Comparison of ENCODE assay signal across 20 cellular contexts in the genomic region with DNA sequence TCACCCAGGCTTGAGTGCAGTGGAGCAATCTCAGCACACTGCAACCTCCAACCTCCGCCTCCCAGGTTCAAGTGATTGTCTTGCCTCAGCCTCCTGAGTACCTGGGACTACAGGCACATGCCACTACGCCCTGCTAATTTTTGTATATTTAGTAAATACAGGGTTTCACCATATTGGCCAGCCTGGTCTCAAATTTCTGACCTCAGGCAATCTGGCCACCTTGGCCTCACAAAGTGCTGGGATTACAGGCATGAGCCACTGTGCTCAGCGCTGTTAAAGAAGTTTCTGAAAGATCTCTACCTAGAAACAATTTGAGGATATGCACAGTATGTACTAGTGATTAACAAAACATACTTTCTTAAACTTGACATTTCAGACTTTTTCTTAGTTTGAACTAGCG.
DNase-seq lines count a peak whose midpoint lies in the region; ATAC-seq and TF ChIP-seq lines count a peak whose summit lies in the region.
"Had no signal": no experiment of that assay in that cellular context is flagged by ENCODE, and none has a peak within 500 bp of the region (broad histone marks: within the 10 kb centered on the region; RNA-seq: fewer than 3 reads in every experiment).

No MANE protein-coding gene starts in this region.

- H3K27ac ChIP-seq in breast epithelium (no peak overlapping the region), endodermal cell (ENCODE audit: low read depth, low read length) (no peak overlapping the region), neuronal stem cell (replicated peaks; ENCODE audit: low read length) (no peak overlapping the region)
- H3K27ac ChIP-seq: 22Rv1, BLaER1, C4-2B had no signal

- no peak overlapping the region for H3K14ac ChIP-seq in neuronal stem cell (ENCODE audit: low read length)

- no peak overlapping the region for H2BK15ac ChIP-seq in neuronal stem cell (ENCODE audit: low read length)

- H3K9me3 ChIP-seq in breast epithelium (no peaks in the 10 kb centered on the region), endodermal cell (ENCODE audit: control insufficient read depth, low read length) (no peaks in the 10 kb centered on the region), neuronal stem cell (replicated peaks in 1 of 2; ENCODE audit: control insufficient read depth in 2 of 2, insufficient read depth in 1 of 2, low read depth in 1 of 2, low read length in 2 of 2) (no peaks in the 10 kb centered on the region)
- H3K9me3 ChIP-seq: BLaER1 had no signal

- H2AK5ac ChIP-seq in neuronal stem cell (ENCODE audit: low read depth, low read length): no peak overlapping the region

- WGBS in endodermal cell (ENCODE audit: insufficient coverage in 1 of 2, insufficient read length in 1 of 2), 2 experiments: 92 to 100% methylated on average over 1 to 4 of the region's 4 CpGs
- no CpG with 5 or more reads among the region's 4 CpGs for WGBS in neuronal stem cell (ENCODE audit: extremely low coverage in 2 of 2, insufficient read length in 2 of 2, insufficient replicate concordance in 1 of 2), 2 donors

- TF ChIP-seq CTCF in MCF 10A (IDR thresholded peaks at IDR 0.05; ENCODE audit: unreplicated experiment) (no peak), breast epithelium (IDR thresholded peaks at IDR 0.05) (no peak), endodermal cell (conservative IDR thresholded peaks at IDR 0.05) (no peak)

- no peak overlapping the region for H2AFZ ChIP-seq in neuronal stem cell (ENCODE audit: low read length)

- H3K4me3 Mint-ChIP-seq in MCF 10A (ENCODE audit: unreplicated experiment) (no peak overlapping the region), endodermal cell (no peak overlapping the region)
- H3K4me3 Mint-ChIP-seq in activated T-helper 2 cell treated with anti-CD3 and anti-CD28 coated beads, Interferon-gamma antibody, Interleukin-2, Interleukin-4, amounts not matched to agents 10 μg/mL and 5 μg/mL and 100 μg/mL, durations not matched to agents 14 hours and 24 hours and 36 hours (ENCODE audit: low read depth): no peak overlapping the region
- H3K4me3 Mint-ChIP-seq: B cell; CD4-positive, CD25-positive, alpha-beta regulatory T cell; CD8-positive, alpha-beta T cell; GM23338; H9 had no signal

- H2BK12ac ChIP-seq in neuronal stem cell (ENCODE audit: low read length): no peak overlapping the region

- no peak overlapping the region for H3K9ac ChIP-seq in endodermal cell (ENCODE audit: extremely low read depth, low read length, poor library complexity, severe bottlenecking)
- no peak overlapping the region for H3K9ac ChIP-seq in neuronal stem cell (ENCODE audit: low read depth, low read length, poor library complexity)
- H3K9ac ChIP-seq: BLaER1 had no signal

- CTCF ChIA-PET in MCF 10A (lab: Yijun Ruan, JAX): interaction anchor here (0.6 to 0.8 kb wide), 2 partner anchors 49 to 1126 kb away, joined by 4 read pairs; no protein-coding TSS in a partner anchor

- no peak overlapping the region for H4K8ac ChIP-seq in neuronal stem cell (ENCODE audit: low read depth, low read length)

- H3K79me1 ChIP-seq in neuronal stem cell (ENCODE audit: low read depth, low read length): no peaks in the 10 kb centered on the region

- H3K4me1 ChIP-seq in breast epithelium (peaks cover 0 to 5% of the 10 kb centered on the region in 2 donors), endodermal cell (ENCODE audit: control insufficient read depth, insufficient read depth, low read length) (peaks cover 9% of the 10 kb centered on the region), neuronal stem cell (ENCODE audit: control insufficient read depth in 2 of 2, insufficient read depth in 1 of 2, low read depth in 1 of 2, low read length in 2 of 2) (peaks cover 5 to 16% of the 10 kb centered on the region in 2 donors)
- H3K4me1 ChIP-seq: BLaER1 had no signal

- DNase-seq in MCF 10A (ENCODE audit: unreplicated experiment) (peak; percentile 21), breast epithelium (ENCODE audit: low spot score in 2 of 2) (no peak), endodermal cell (no peak), neuronal stem cell (ENCODE audit: low spot score) (no peak), dermis blood vessel endothelial cell (no peak)
- no peak for DNase-seq in activated T-helper 2 cell treated with anti-CD3 and anti-CD28 coated beads, Interferon-gamma antibody, Interleukin-2, Interleukin-4, amounts not matched to agents 10 μg/mL and 5 μg/mL and 100 μg/mL, durations not matched to agents 14 hours and 24 hours and 36 hours (ENCODE audit: low spot score)
- DNase-seq: CD4-positive, CD25-positive, alpha-beta regulatory T cell; CD8-positive, alpha-beta T cell; DMS 273 treated with DMSO at 0.1 percent for 48 hours; DMS79; EL; GF-D8; H9 had no signal

- intact Hi-C loops in MCF 10A (cut with micrococcal nuclease) (no loop called here), breast epithelium (cut with DNase I; ENCODE audit: low total_unique reads) (no loop called here)
- intact Hi-C loops in activated T-helper 2 cell treated with anti-CD3 and anti-CD28 coated beads, Interferon-gamma antibody, Interleukin-2, Interleukin-4, amounts not matched to agents 10 μg/mL and 5 μg/mL and 100 μg/mL, durations not matched to agents 14 hours and 24 hours and 36 hours (cut with micrococcal nuclease): no loop called here

- H3K27me3 ChIP-seq in breast epithelium (no peaks in the 10 kb centered on the region), endodermal cell (ENCODE audit: control insufficient read depth, insufficient read depth, low read length, poor library complexity, severe bottlenecking) (no peaks in the 10 kb centered on the region), neuronal stem cell (ENCODE audit: control insufficient read depth in 3 of 3, insufficient read depth in 3 of 3, low read depth in 1 of 3, low read length in 3 of 3) (no peaks in the 10 kb centered on the region)
- H3K27me3 ChIP-seq: BLaER1 had no signal

- no peak overlapping the region for H3K23ac ChIP-seq in neuronal stem cell (ENCODE audit: low read depth, low read length, poor library complexity)

- no peak overlapping the region for H2BK5ac ChIP-seq in neuronal stem cell (ENCODE audit: low read length)

- H3K4me1 Mint-ChIP-seq in MCF 10A (ENCODE audit: insufficient read depth, unreplicated experiment): peaks cover 50% of the 10 kb centered on the region
- peaks cover 32% of the 10 kb centered on the region for H3K4me1 Mint-ChIP-seq in endodermal cell
- H3K4me1 Mint-ChIP-seq in activated T-helper 2 cell treated with anti-CD3 and anti-CD28 coated beads, Interferon-gamma antibody, Interleukin-2, Interleukin-4, amounts not matched to agents 10 μg/mL and 5 μg/mL and 100 μg/mL, durations not matched to agents 14 hours and 24 hours and 36 hours (ENCODE audit: low read depth): no peaks in the 10 kb centered on the region
- H3K4me1 Mint-ChIP-seq: B cell; CD4-positive, CD25-positive, alpha-beta regulatory T cell had no signal

- H3K27ac Mint-ChIP-seq in MCF 10A (ENCODE audit: low read depth, unreplicated experiment) (peak overlapping the region; percentile 29), endodermal cell (peak overlapping the region; percentile 40)
- H3K27ac Mint-ChIP-seq in activated T-helper 2 cell treated with anti-CD3 and anti-CD28 coated beads, Interferon-gamma antibody, Interleukin-2, Interleukin-4, amounts not matched to agents 10 μg/mL and 5 μg/mL and 100 μg/mL, durations not matched to agents 14 hours and 24 hours and 36 hours: no peak overlapping the region
- H3K27ac Mint-ChIP-seq: B cell; CD4-positive, CD25-positive, alpha-beta regulatory T cell; CD8-positive, alpha-beta T cell; GM23338; H9 had no signal

- no peak overlapping the region for H2BK120ac ChIP-seq in neuronal stem cell (ENCODE audit: low read depth, low read length)

- no peaks in the 10 kb centered on the region for H3K9me3 Mint-ChIP-seq in MCF 10A (ENCODE audit: unreplicated experiment)
- H3K9me3 Mint-ChIP-seq in endodermal cell: no peaks in the 10 kb centered on the region
- H3K9me3 Mint-ChIP-seq in activated T-helper 2 cell treated with anti-CD3 and anti-CD28 coated beads, Interferon-gamma antibody, Interleukin-2, Interleukin-4, amounts not matched to agents 10 μg/mL and 5 μg/mL and 100 μg/mL, durations not matched to agents 14 hours and 24 hours and 36 hours: no peaks in the 10 kb centered on the region
- H3K9me3 Mint-ChIP-seq: GM23338, H9 had no signal

- H3K36me3 Mint-ChIP-seq in MCF 10A (ENCODE audit: insufficient read depth, unreplicated experiment) (no peaks in the 10 kb centered on the region), endodermal cell (ENCODE audit: low read depth) (no peaks in the 10 kb centered on the region)
- H3K36me3 Mint-ChIP-seq in activated T-helper 2 cell treated with anti-CD3 and anti-CD28 coated beads, Interferon-gamma antibody, Interleukin-2, Interleukin-4, amounts not matched to agents 10 μg/mL and 5 μg/mL and 100 μg/mL, durations not matched to agents 14 hours and 24 hours and 36 hours (ENCODE audit: low read depth): no peaks in the 10 kb centered on the region
- H3K36me3 Mint-ChIP-seq: CD4-positive, CD25-positive, alpha-beta regulatory T cell; CD8-positive, alpha-beta T cell had no signal

- no TSS peak for BruUV-seq in MCF 10A (replicated peaks; lab: Mats Ljungman, UMichigan)

- peak overlapping the region; percentile 58 for H3K18ac ChIP-seq in neuronal stem cell (ENCODE audit: low read length)

- no peak overlapping the region for H3K4me2 ChIP-seq in neuronal stem cell (ENCODE audit: insufficient read depth, low read length, poor library complexity, severe bottlenecking)
- H3K4me2 ChIP-seq: BLaER1, GM23338 had no signal

- POLR2A ChIA-PET in MCF 10A (lab: Yijun Ruan, JAX): interaction anchor here (0.5 kb wide), 1 partner anchor 251 kb away, joined by 4 read pairs; no protein-coding TSS in a partner anchor

- H3K4ac ChIP-seq in neuronal stem cell (ENCODE audit: low read length): no peak overlapping the region

- H4K91ac ChIP-seq in neuronal stem cell (ENCODE audit: low read depth, low read length, poor library complexity): no peak overlapping the region

- no peaks in the 10 kb centered on the region for H3K27me3 Mint-ChIP-seq in MCF 10A (ENCODE audit: insufficient read depth, unreplicated experiment)
- no peaks in the 10 kb centered on the region for H3K27me3 Mint-ChIP-seq in endodermal cell (ENCODE audit: insufficient read depth)
- no peaks in the 10 kb centered on the region for H3K27me3 Mint-ChIP-seq in activated T-helper 2 cell treated with anti-CD3 and anti-CD28 coated beads, Interferon-gamma antibody, Interleukin-2, Interleukin-4, amounts not matched to agents 10 μg/mL and 5 μg/mL and 100 μg/mL, durations not matched to agents 14 hours and 24 hours and 36 hours (ENCODE audit: low read depth)
- H3K27me3 Mint-ChIP-seq: B cell; CD4-positive, CD25-positive, alpha-beta regulatory T cell had no signal

- TF ChIP-seq POLR2A in breast epithelium (IDR thresholded peaks at IDR 0.05): no peak

- ATAC-seq in HG03354 (IDR thresholded peaks at IDR 0.05; ENCODE audit: poor library complexity, severe bottlenecking, unreplicated experiment): no peak
- ATAC-seq: CD8-positive, alpha-beta T cell; GM23338; HCT116 had no signal

- H3K36me3 ChIP-seq in breast epithelium (no peaks in the 10 kb centered on the region), endodermal cell (ENCODE audit: control insufficient read depth, insufficient read depth, low read length) (no peaks in the 10 kb centered on the region), neuronal stem cell (replicated peaks in 1 of 2; ENCODE audit: control insufficient read depth in 2 of 2, insufficient read depth in 2 of 2, low read length in 2 of 2) (no peaks in the 10 kb centered on the region)
- H3K36me3 ChIP-seq: BLaER1 had no signal

- no peak overlapping the region for H3K4me3 ChIP-seq in breast epithelium
- no peak overlapping the region for H3K4me3 ChIP-seq in endodermal cell (ENCODE audit: low read length)
- no peak overlapping the region for H3K4me3 ChIP-seq in neuronal stem cell (ENCODE audit: low read length in 2 of 2)
- H3K4me3 ChIP-seq: BLaER1, GM23338 had no signal
